Comparison of ENCODE assay signal across 8 cellular contexts in the genomic region with DNA sequence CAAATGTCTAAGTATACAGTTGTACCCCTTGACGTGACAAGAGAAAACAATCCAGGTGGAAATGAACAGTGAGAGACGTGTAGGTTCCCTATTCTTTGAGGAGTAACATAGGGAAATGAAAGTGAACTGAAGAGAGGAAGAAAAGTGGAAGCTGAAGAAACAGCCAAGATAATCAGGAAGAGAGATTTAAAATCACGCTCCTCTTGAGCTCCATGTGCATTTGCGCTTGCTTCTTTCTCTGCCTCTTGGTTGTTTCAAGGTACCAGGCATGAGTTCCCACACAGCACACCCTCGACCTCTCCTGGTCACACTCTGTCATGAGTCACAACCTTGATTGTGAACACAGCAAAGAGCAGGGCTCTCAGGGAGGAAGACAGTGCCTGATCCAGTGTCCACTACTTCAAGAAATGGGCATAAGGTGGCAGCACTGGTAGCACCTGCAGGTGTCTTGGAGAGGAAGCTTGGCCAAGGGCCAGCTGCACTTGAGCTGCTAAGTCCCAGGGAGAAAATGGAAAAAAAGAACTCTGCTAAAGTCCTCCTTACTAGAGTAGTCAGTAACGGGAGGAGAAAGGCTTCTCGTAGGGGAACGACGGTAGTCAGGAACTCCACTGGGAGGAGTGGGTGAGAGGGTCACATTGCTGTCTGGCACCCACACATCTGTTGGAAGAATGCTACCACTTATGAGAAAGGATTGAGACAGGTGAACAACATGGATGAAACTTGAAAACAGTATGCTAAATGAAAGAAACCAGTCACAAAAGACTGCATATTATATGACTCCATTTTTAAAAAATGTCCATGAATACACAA. TPM values are rescaled to one million over a fixed set of nuclear protein-coding genes. Genes with fewer than 3 reads are reported as not detected.
DNase-seq lines count a peak whose midpoint lies in the region; ATAC-seq and TF ChIP-seq lines count a peak whose summit lies in the region.

No MANE protein-coding gene starts in this region.

- H3K36me3 Mint-ChIP-seq in activated T-helper 2 cell treated with anti-CD3 and anti-CD28 coated beads, Interferon-gamma antibody, Interleukin-2, Interleukin-4, amounts not matched to agents 10 μg/mL and 5 μg/mL and 100 μg/mL, durations not matched to agents 14 hours and 24 hours and 36 hours (ENCODE audit: low read depth): no peaks in the 10 kb centered on the region

- intact Hi-C loops in activated T-helper 2 cell treated with anti-CD3 and anti-CD28 coated beads, Interferon-gamma antibody, Interleukin-2, Interleukin-4, amounts not matched to agents 10 μg/mL and 5 μg/mL and 100 μg/mL, durations not matched to agents 14 hours and 24 hours and 36 hours (cut with micrococcal nuclease): loop anchor here (2.0 kb wide), 1 partner anchor 15 kb away; no protein-coding TSS in a partner anchor

- H3K4me1 Mint-ChIP-seq in activated T-helper 2 cell treated with anti-CD3 and anti-CD28 coated beads, Interferon-gamma antibody, Interleukin-2, Interleukin-4, amounts not matched to agents 10 μg/mL and 5 μg/mL and 100 μg/mL, durations not matched to agents 14 hours and 24 hours and 36 hours (ENCODE audit: low read depth): peaks cover 16% of the 10 kb centered on the region

- H3K27me3 Mint-ChIP-seq in activated T-helper 2 cell treated with anti-CD3 and anti-CD28 coated beads, Interferon-gamma antibody, Interleukin-2, Interleukin-4, amounts not matched to agents 10 μg/mL and 5 μg/mL and 100 μg/mL, durations not matched to agents 14 hours and 24 hours and 36 hours (ENCODE audit: low read depth): no peaks in the 10 kb centered on the region

- peak; percentile 87 for ATAC-seq in GM21447 (IDR thresholded peaks at IDR 0.05; ENCODE audit: unreplicated experiment)
- ATAC-seq in GM21390 (IDR thresholded peaks at IDR 0.05; ENCODE audit: unreplicated experiment): no peak

- H3K27ac Mint-ChIP-seq in activated T-helper 2 cell treated with anti-CD3 and anti-CD28 coated beads, Interferon-gamma antibody, Interleukin-2, Interleukin-4, amounts not matched to agents 10 μg/mL and 5 μg/mL and 100 μg/mL, durations not matched to agents 14 hours and 24 hours and 36 hours: no peak overlapping the region

- H3K9me3 Mint-ChIP-seq in activated T-helper 2 cell treated with anti-CD3 and anti-CD28 coated beads, Interferon-gamma antibody, Interleukin-2, Interleukin-4, amounts not matched to agents 10 μg/mL and 5 μg/mL and 100 μg/mL, durations not matched to agents 14 hours and 24 hours and 36 hours: no peaks in the 10 kb centered on the region

- peak; percentile 75 for DNase-seq in CMK (ENCODE audit: low read depth)
- peak; percentile 96 for DNase-seq in LNCaP clone FGC (ENCODE audit: low read depth)
- peak; percentile 99 for DNase-seq in RPMI8226
- peak; percentile 34 for DNase-seq in activated T-helper 2 cell treated with anti-CD3 and anti-CD28 coated beads, Interferon-gamma antibody, Interleukin-2, Interleukin-4, amounts not matched to agents 10 μg/mL and 5 μg/mL and 100 μg/mL, durations not matched to agents 14 hours and 24 hours and 36 hours (ENCODE audit: low spot score)
- peak; percentile 79 for DNase-seq in fibroblast of villous mesenchyme (ENCODE audit: low read depth)
- DNase-seq in nucleus accumbens (lab: John Stamatoyannopoulos, UW): peak in 40 of 56 donors; percentile 1 to 65 (median 20)

- TF ChIP-seq CTCF in LNCaP clone FGC (IDR thresholded peaks at IDR 0.05; ENCODE audit: control insufficient read depth, extremely low read depth, insufficient read depth): peak; percentile 95
- peak; percentile 55 for TF ChIP-seq CTCF in fibroblast of villous mesenchyme (IDR thresholded peaks at IDR 0.05; ENCODE audit: insufficient read depth, low read depth, low read length)

- H3K4me3 ChIP-seq in LNCaP clone FGC (ENCODE audit: low read depth, low read length) (no peak overlapping the region), fibroblast of villous mesenchyme (ENCODE audit: low read depth, low read length) (peak overlapping the region; percentile 15)

- H3K4me3 Mint-ChIP-seq in activated T-helper 2 cell treated with anti-CD3 and anti-CD28 coated beads, Interferon-gamma antibody, Interleukin-2, Interleukin-4, amounts not matched to agents 10 μg/mL and 5 μg/mL and 100 μg/mL, durations not matched to agents 14 hours and 24 hours and 36 hours (ENCODE audit: low read depth): no peak overlapping the region

RNA-seq across cellular contexts. Expression of gene ARID1A, which starts 18.3 kb away (rescaled TPM):
- total RNA-seq in activated T-helper 2 cell treated with anti-CD3 and anti-CD28 coated beads, Interferon-gamma antibody, Interleukin-2, Interleukin-4, amounts not matched to agents 10 μg/mL and 5 μg/mL and 100 μg/mL, durations not matched to agents 14 hours and 24 hours and 36 hours: 109 TPM in 2 replicates
- 24.8 and 31.1 TPM in 2 replicates for total RNA-seq in fibroblast of villous mesenchyme

Comparison
In these comparisons a context has a peak if more than half of its experiments do, and no peak if none do; other contexts are left out.
1. DNase-seq: peak in every context shown above with its lines; median percentile 99 in RPMI8226; 96 in LNCaP clone FGC; 79 in fibroblast of villous mesenchyme; 75 in CMK; 34 in activated T-helper 2 cell treated with anti-CD3 and anti-CD28 coated beads, Interferon-gamma antibody, Interleukin-2, Interleukin-4, amounts not matched to agents 10 μg/mL and 5 μg/mL and 100 μg/mL, durations not matched to agents 14 hours and 24 hours and 36 hours; 20 in nucleus accumbens.